10 cellular contexts compared by ENCODE assay signal in genomic region chr11:95339554-95339953, GRCh38.
DNase-seq lines count a peak whose midpoint lies in the region; ATAC-seq and TF ChIP-seq lines count a peak whose summit lies in the region.
"Had no signal": no experiment of that assay in that cellular context is flagged by ENCODE, and none has a peak within 500 bp of the region (broad histone marks: within the 10 kb centered on the region; RNA-seq: fewer than 3 reads in every experiment).

No MANE protein-coding gene starts in this region.

- peaks cover 0 to 5% (median under 1%) of the 10 kb centered on the region in 4 donors for H3K4me1 Mint-ChIP-seq in naive thymus-derived CD8-positive, alpha-beta T cell

- H3K27me3 ChIP-seq in esophagus (ENCODE audit: control insufficient read depth in 1 of 2, insufficient read depth in 2 of 2, low read length in 2 of 2) = no peaks in the 10 kb centered on the region
- no peaks in the 10 kb centered on the region for H3K27me3 ChIP-seq in spleen (replicated peaks in 1 of 7)

- H3K36me3 ChIP-seq in esophagus (ENCODE audit: control insufficient read depth in 2 of 2, insufficient read depth in 2 of 2, low read length in 1 of 2) (no peaks in the 10 kb centered on the region), spleen (no peaks in the 10 kb centered on the region)

- H3K9me3 ChIP-seq in esophagus (ENCODE audit: control insufficient read depth in 2 of 2, insufficient read depth in 1 of 2, low read depth in 1 of 2, low read length in 1 of 2) (no peaks in the 10 kb centered on the region), spleen (no peaks in the 10 kb centered on the region)

- no peak for TF ChIP-seq POLR2A in spleen (IDR thresholded peaks at IDR 0.05)

- no peak overlapping the region for H3K4me3 Mint-ChIP-seq in naive thymus-derived CD8-positive, alpha-beta T cell

- no peak overlapping the region for H3K27ac Mint-ChIP-seq in naive thymus-derived CD8-positive, alpha-beta T cell

- H3K27me3 Mint-ChIP-seq in naive thymus-derived CD8-positive, alpha-beta T cell = peaks cover 0 to 3% (median 0%) of the 10 kb centered on the region in 5 donors

- H3K4me3 ChIP-seq in esophagus (ENCODE audit: low read depth in 1 of 2, low read length in 2 of 2) = no peak overlapping the region
- H3K4me3 ChIP-seq in spleen = no peak overlapping the region

- H3K27ac ChIP-seq in esophagus (ENCODE audit: low read depth in 2 of 2, low read length in 1 of 2) (peak overlapping the region; percentile 79 to 89), spleen (peak overlapping the region in 5 of 8 donors; percentile 78 to 88 (median 82))

- peak; percentile 65 for ATAC-seq in GM18868 (IDR thresholded peaks at IDR 0.05; ENCODE audit: unreplicated experiment)
- peak; percentile 64 for ATAC-seq in HG02885 (IDR thresholded peaks at IDR 0.05; ENCODE audit: poor library complexity, unreplicated experiment)
- ATAC-seq in naive thymus-derived CD8-positive, alpha-beta T cell = no peak
- ATAC-seq in HG03457 (IDR thresholded peaks at IDR 0.05; ENCODE audit: unreplicated experiment) = no peak

- no peak for TF ChIP-seq CTCF in spleen (IDR thresholded peaks at IDR 0.05 in 8 of 11, conservative IDR thresholded peaks at IDR 0.05 in 3 of 11)

- intact Hi-C loops in spleen (cut with DNase I; ENCODE audit: low total_unique reads) = no loop called here

- DNase-seq in spleen (no peak), T-helper 2 cell (no peak), islet precursor cell (no peak)
- no peak for DNase-seq in naive thymus-derived CD8-positive, alpha-beta T cell
- DNase-seq: cerebellar nuclear complex, NCI-H2029 treated with DMSO at 0.1 percent for 48 hours had no signal

- H3K9me3 Mint-ChIP-seq in naive thymus-derived CD8-positive, alpha-beta T cell = no peaks in the 10 kb centered on the region

- POLR2A ChIA-PET in naive thymus-derived CD8-positive, alpha-beta T cell (lab: Charles Lee) = no interaction called here

- H3K4me1 ChIP-seq in esophagus (ENCODE audit: control insufficient read depth in 2 of 2, insufficient read depth in 2 of 2, low read length in 1 of 2) (peaks cover 3 to 21% of the 10 kb centered on the region in 2 donors), spleen (peaks cover 21 to 53% (median 39%) of the 10 kb centered on the region in 6 donors)

- no peaks in the 10 kb centered on the region for H3K36me3 Mint-ChIP-seq in naive thymus-derived CD8-positive, alpha-beta T cell

Comparison
In these comparisons a context has a peak if more than half of its experiments do, and no peak if none do; other contexts are left out.
1. ATAC-seq: peak in GM18868 (single experiment) and HG02885 (single experiment); none in naive thymus-derived CD8-positive, alpha-beta T cell (0 of 2) and HG03457 (single experiment).